ENCODE assay signal across 19 cellular contexts in genomic region chr10:6234371-6234770, GRCh38. TPM values are rescaled to one million over a fixed set of nuclear protein-coding genes. Genes with fewer than 3 reads are reported as not detected.
DNase-seq lines count a peak whose midpoint lies in the region; ATAC-seq, FAIRE-seq and TF ChIP-seq lines count a peak whose summit lies in the region.
"Had no signal": no experiment of that assay in that cellular context is flagged by ENCODE, and none has a peak within 500 bp of the region (broad histone marks: within the 10 kb centered on the region; RNA-seq: fewer than 3 reads in every experiment).

No MANE protein-coding gene starts in this region.

- no peaks in the 10 kb centered on the region for H3K9me3 ChIP-seq in cardiac muscle cell (ENCODE audit: low read depth)
- H3K9me3 ChIP-seq: BLaER1 had no signal

- no peak for TF ChIP-seq CTCF in cardiac muscle cell (IDR thresholded peaks at IDR 0.05; ENCODE audit: low read depth, low read length)
- TF ChIP-seq CTCF in bronchial epithelial cell (IDR thresholded peaks at IDR 0.05; ENCODE audit: insufficient read depth, low read length, severe bottlenecking), result no peak

- DNase-seq in cardiac muscle cell (ENCODE audit: low read depth in 1 of 2, low spot score in 1 of 2), result no peak
- no peak for DNase-seq in Right ventricle myocardium inferior (ENCODE audit: missing footprints)
- no peak for DNase-seq in bronchial epithelial cell (ENCODE audit: low read depth)
- peak; percentile 49 for DNase-seq in posterior vena cava (ENCODE audit: low spot score)
- no peak for DNase-seq in NCI-H510A (lab: John Stamatoyannopoulos, UW)
- DNase-seq in putamen (ENCODE audit: low spot score), result no peak
- DNase-seq: CD8-positive, alpha-beta memory T cell; GF-D8; MM.1S; NCI-H187 treated with DMSO at 0.1 percent for 48 hours; NCI-H2171; NCI-H446 treated with DMSO at 0.1 percent for 48 hours; NCI-H774; SHP77 had no signal

- H3K27me3 ChIP-seq in cardiac muscle cell (no peaks in the 10 kb centered on the region), bronchial epithelial cell (ENCODE audit: control insufficient read depth, insufficient read depth, low read length) (no peaks in the 10 kb centered on the region)
- H3K27me3 ChIP-seq: BLaER1 had no signal

- peak; percentile 66 for FAIRE-seq in bronchial epithelial cell (lab: Jason Lieb, UNC)
- FAIRE-seq: H1 had no signal

- H3K4me1 ChIP-seq in cardiac muscle cell (ENCODE audit: low read depth), result no peaks in the 10 kb centered on the region

- H3K27ac ChIP-seq in cardiac muscle cell, result peak overlapping the region; percentile 57
- H3K27ac ChIP-seq: BLaER1, KMS-11 had no signal

- no peak for ATAC-seq in Right ventricle myocardium inferior
- ATAC-seq in GM21526 (IDR thresholded peaks at IDR 0.05; ENCODE audit: low FRiP score, unreplicated experiment), result no peak
- ATAC-seq: Panc1 had no signal

- no peak overlapping the region for H3K4me3 ChIP-seq in cardiac muscle cell
- H3K4me3 ChIP-seq in bronchial epithelial cell (ENCODE audit: low read depth, low read length), result no peak overlapping the region
- H3K4me3 ChIP-seq: BLaER1 had no signal

- intact Hi-C loops in Right ventricle myocardium inferior (cut with DNase I), result no loop called here
- intact Hi-C loops in posterior vena cava (cut with DNase I), result no loop called here

- H3K36me3 ChIP-seq in cardiac muscle cell, result peaks cover 45% of the 10 kb centered on the region
- H3K36me3 ChIP-seq in bronchial epithelial cell (ENCODE audit: control insufficient read depth, insufficient read depth, low read length), result peaks cover 29% of the 10 kb centered on the region

RNA-seq across cellular contexts. Expression of gene PFKFB3, which starts 31.6 kb away (rescaled TPM):
- total RNA-seq in cardiac muscle cell (47.6 and 55.8 TPM in 2 replicates), Right ventricle myocardium inferior (28.1 TPM), bronchial epithelial cell (18.7 and 37.0 TPM in 2 replicates), posterior vena cava (10 to 100 TPM; 33.2 to 43.1 TPM)
- 37.1 and 47.6 TPM in 2 replicates for polyA plus RNA-seq in cardiac muscle cell
